ENCODE assay signal across 1 cellular context in the genomic region with DNA sequence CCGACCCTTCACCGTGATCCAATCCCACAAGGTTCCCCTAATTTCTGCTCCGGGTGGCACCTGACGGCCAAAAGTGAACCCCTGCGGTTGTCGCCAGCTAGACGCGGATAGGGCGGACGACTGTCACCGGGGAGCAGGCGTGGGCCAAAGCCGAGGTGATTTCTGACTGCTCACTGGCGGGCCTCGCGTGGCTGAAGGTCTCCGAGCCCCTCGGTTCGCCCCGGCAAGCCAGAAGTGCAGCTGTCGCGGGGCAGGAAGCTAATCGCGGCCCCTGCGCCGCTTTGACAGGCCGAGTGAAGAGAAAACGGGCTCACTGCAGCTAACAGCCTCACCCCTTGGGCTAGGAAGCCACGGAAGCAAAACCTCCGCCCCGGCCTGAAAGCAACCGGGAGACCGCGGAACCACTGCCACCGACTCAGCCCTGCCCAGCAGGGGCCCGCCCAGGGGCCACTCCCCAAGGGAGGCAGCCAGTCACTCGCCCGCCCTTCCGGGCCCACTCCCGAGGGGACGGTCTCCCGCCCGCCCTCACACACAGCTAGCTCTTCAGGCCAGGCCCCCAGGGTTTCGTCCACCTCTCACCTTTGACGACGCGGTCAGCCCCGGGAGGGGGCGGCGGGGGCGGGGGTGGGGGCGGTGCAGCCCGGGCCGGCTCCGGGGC.
TF ChIP-seq lines count a peak whose summit lies in the region.

No MANE protein-coding gene starts in this region.

TF ChIP-seq in HepG2, 621 proteins besides CTCF, POLR2A, EP300 and RAD21 (continued from another document and continues in another):
- TF ChIP-seq, protein P1, sequence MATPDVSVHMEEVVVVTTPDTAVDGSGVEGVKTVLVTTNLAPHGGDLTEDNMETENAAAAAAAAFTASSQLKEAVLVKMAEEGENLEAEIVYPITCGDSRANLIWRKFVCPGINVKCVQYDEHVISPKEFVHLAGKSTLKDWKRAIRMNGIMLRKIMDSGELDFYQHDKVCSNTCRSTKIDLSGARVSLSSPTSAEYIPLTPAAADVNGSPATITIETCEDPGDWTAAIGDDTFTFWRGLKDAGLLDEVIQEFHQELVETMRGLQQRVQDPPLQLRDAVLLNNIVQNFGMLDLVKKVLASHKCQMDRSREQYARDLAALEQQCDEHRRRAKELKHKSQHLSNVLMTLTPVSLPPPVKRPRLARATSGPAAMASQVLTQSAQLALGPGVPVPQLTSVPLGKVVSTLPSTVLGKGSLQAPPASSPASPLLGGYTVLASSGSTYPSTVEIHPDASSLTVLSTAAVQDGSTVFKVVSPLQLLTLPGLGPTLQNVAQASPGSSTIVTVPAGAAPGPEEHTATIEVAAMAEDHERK (CRISPR knock-in tag; IDR thresholded peaks at IDR 0.05; ENCODE audit: low read depth), result no peak
- TF ChIP-seq ZNF674 (CRISPR knock-in tag; IDR thresholded peaks at IDR 0.05; ENCODE audit: low read depth) (peak; percentile 66; the same call in 1 of the 2 replicates), ZNF180 (CRISPR knock-in tag; IDR thresholded peaks at IDR 0.05; ENCODE audit: borderline replicate concordance, low read depth) (no peak), ZNF530 (CRISPR knock-in tag; IDR thresholded peaks at IDR 0.05; ENCODE audit: low read depth) (no peak), NFIC (IDR thresholded peaks at IDR 0.05; ENCODE audit: low read length) (no peak), ZSCAN31 (CRISPR knock-in tag; IDR thresholded peaks at IDR 0.05; ENCODE audit: low read depth) (peak; percentile 88; the same call in 1 of the 2 replicates), ZNF260 (CRISPR knock-in tag; IDR thresholded peaks at IDR 0.05; ENCODE audit: borderline replicate concordance, low read depth) (no peak), IRF2 (CRISPR knock-in tag; IDR thresholded peaks at IDR 0.05) (0 out of 2 replicates have a peak, but pooled peaks have one; percentile 52), PAF1 (CRISPR knock-in tag; IDR thresholded peaks at IDR 0.05) (no peak), MED13 (CRISPR knock-in tag; IDR thresholded peaks at IDR 0.05) (peak; percentile 46; the same call in 1 of the 2 replicates), JUND (CRISPR knock-in tag; IDR thresholded peaks at IDR 0.05) (no peak), SOX5 (CRISPR knock-in tag; IDR thresholded peaks at IDR 0.05; ENCODE audit: borderline replicate concordance) (no peak), REXO4 (CRISPR knock-in tag; IDR thresholded peaks at IDR 0.05; ENCODE audit: borderline replicate concordance) (no peak), ZNF256 (CRISPR knock-in tag; conservative IDR thresholded peaks at IDR 0.05) (0 out of 2 replicates have a peak, but pooled peaks have one; percentile 34), ZIK1 (CRISPR knock-in tag; IDR thresholded peaks at IDR 0.05; ENCODE audit: borderline replicate concordance, low read depth) (no peak), PHF20 (CRISPR knock-in tag; IDR thresholded peaks at IDR 0.05) (peak; percentile 12; the same call in 1 of the 2 replicates), ZNF619 (CRISPR knock-in tag; IDR thresholded peaks at IDR 0.05) (peak; percentile 82; the same call in 1 of the 2 replicates), MIXL1 (CRISPR knock-in tag; IDR thresholded peaks at IDR 0.05) (no peak), ZNF3 (CRISPR knock-in tag; IDR thresholded peaks at IDR 0.05) (no peak), NONO (IDR thresholded peaks at IDR 0.05) (no peak), NONO (CRISPR knock-in tag; conservative IDR thresholded peaks at IDR 0.05) (no peak), ZMYM4 (CRISPR knock-in tag; IDR thresholded peaks at IDR 0.05) (peak; percentile 20; the same call in 1 of the 2 replicates), ZNF24 (IDR thresholded peaks at IDR 0.05) (no peak), HNRNPH1 (optimal IDR thresholded peaks at IDR 0.05; ENCODE audit: low read depth, low read length) (no peak), ZNF446 (CRISPR knock-in tag; IDR thresholded peaks at IDR 0.05) (no peak)
- TF ChIP-seq, protein P2, sequence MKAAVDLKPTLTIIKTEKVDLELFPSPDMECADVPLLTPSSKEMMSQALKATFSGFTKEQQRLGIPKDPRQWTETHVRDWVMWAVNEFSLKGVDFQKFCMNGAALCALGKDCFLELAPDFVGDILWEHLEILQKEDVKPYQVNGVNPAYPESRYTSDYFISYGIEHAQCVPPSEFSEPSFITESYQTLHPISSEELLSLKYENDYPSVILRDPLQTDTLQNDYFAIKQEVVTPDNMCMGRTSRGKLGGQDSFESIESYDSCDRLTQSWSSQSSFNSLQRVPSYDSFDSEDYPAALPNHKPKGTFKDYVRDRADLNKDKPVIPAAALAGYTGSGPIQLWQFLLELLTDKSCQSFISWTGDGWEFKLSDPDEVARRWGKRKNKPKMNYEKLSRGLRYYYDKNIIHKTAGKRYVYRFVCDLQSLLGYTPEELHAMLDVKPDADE (CRISPR knock-in tag; IDR thresholded peaks at IDR 0.05), result no peak
- TF ChIP-seq, protein P3, sequence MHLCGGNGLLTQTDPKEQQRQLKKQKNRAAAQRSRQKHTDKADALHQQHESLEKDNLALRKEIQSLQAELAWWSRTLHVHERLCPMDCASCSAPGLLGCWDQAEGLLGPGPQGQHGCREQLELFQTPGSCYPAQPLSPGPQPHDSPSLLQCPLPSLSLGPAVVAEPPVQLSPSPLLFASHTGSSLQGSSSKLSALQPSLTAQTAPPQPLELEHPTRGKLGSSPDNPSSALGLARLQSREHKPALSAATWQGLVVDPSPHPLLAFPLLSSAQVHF (CRISPR knock-in tag; IDR thresholded peaks at IDR 0.05), result no peak
- TF ChIP-seq, protein P4, sequence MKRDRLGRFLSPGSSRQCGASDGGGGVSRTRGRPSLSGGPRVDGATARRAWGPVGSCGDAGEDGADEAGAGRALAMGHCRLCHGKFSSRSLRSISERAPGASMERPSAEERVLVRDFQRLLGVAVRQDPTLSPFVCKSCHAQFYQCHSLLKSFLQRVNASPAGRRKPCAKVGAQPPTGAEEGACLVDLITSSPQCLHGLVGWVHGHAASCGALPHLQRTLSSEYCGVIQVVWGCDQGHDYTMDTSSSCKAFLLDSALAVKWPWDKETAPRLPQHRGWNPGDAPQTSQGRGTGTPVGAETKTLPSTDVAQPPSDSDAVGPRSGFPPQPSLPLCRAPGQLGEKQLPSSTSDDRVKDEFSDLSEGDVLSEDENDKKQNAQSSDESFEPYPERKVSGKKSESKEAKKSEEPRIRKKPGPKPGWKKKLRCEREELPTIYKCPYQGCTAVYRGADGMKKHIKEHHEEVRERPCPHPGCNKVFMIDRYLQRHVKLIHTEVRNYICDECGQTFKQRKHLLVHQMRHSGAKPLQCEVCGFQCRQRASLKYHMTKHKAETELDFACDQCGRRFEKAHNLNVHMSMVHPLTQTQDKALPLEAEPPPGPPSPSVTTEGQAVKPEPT (CRISPR knock-in tag; IDR thresholded peaks at IDR 0.05; ENCODE audit: low read depth), result no peak
- TF ChIP-seq, protein P5, sequence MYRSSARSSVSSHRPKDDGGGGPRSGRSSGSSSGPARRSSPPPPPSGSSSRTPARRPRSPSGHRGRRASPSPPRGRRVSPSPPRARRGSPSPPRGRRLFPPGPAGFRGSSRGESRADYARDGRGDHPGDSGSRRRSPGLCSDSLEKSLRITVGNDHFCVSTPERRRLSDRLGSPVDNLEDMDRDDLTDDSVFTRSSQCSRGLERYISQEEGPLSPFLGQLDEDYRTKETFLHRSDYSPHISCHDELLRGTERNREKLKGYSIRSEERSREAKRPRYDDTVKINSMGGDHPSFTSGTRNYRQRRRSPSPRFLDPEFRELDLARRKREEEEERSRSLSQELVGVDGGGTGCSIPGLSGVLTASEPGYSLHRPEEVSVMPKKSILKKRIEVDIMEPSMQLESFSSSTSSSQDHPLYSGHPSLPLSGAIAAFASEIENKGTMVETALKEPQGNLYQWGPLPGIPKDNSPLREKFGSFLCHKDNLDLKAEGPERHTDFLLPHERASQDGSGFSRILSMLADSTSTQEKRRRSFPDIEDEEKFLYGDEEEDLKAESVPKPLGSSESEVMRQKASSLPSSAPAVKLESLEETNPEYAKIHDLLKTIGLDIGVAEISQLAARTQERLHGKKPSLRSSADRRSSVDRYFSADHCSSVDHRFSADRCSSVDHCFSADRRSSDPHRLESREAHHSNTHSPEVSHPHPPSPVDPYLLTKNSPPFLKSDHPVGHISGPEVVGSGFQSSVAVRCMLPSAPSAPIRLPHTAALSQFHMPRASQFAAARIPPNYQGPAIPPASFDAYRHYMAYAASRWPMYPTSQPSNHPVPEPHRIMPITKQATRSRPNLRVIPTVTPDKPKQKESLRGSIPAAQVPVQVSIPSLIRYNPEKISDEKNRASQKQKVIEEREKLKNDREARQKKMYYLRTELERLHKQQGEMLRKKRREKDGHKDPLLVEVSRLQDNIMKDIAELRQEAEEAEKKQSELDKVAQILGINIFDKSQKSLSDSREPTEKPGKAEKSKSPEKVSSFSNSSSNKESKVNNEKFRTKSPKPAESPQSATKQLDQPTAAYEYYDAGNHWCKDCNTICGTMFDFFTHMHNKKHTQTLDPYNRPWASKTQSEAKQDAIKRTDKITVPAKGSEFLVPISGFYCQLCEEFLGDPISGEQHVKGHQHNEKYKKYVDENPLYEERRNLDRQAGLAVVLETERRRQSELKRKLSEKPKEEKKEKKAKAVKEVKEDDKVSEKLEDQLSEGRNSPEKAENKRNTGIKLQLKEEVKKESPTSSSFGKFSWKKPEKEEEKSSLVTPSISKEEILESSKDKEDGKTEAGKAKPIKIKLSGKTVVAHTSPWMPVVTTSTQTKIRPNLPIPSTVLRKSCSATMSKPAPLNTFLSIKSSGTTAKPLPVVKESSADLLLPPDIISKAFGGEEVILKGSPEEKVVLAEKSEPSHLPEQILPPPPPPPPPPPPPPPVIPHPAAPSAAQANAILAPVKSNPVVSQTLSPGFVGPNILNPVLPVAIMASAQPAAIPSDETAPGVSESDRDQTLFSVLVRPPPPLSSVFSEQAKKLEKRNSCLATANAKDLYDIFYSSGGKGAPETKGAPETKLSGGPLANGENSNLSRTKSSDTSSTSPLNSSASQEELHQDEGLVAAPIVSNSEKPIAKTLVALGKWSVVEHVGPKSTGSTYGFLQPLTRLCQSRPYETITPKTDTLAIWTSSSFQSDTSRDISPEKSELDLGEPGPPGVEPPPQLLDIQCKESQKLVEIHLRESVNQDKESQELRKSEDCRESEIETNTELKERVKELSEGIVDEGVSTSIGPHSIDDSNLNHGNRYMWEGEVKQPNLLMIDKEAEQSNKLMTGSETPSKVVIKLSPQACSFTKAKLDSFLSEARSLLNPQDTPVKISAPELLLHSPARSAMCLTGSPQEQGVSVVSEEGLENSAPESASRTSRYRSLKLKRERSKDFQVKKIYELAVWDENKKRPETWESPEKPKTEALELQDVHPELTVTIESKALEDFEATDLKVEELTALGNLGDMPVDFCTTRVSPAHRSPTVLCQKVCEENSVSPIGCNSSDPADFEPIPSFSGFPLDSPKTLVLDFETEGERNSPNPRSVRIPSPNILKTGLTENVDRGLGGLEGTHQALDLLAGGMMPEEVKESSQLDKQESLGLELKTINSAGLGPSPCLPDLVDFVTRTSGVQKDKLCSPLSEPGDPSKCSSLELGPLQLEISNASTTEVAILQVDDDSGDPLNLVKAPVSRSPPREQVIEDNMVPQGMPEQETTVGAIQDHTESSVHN (CRISPR knock-in tag; IDR thresholded peaks at IDR 0.05), result no peak
- TF ChIP-seq, protein P6, sequence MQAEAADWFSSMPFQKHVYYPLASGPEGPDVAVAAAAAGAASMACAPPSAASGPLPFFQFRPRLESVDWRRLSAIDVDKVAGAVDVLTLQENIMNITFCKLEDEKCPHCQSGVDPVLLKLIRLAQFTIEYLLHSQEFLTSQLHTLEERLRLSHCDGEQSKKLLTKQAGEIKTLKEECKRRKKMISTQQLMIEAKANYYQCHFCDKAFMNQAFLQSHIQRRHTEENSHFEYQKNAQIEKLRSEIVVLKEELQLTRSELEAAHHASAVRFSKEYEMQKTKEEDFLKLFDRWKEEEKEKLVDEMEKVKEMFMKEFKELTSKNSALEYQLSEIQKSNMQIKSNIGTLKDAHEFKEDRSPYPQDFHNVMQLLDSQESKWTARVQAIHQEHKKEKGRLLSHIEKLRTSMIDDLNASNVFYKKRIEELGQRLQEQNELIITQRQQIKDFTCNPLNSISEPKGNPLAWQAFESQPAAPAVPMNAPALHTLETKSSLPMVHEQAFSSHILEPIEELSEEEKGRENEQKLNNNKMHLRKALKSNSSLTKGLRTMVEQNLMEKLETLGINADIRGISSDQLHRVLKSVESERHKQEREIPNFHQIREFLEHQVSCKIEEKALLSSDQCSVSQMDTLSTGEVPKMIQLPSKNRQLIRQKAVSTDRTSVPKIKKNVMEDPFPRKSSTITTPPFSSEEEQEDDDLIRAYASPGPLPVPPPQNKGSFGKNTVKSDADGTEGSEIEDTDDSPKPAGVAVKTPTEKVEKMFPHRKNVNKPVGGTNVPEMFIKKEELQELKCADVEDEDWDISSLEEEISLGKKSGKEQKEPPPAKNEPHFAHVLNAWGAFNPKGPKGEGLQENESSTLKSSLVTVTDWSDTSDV (CRISPR knock-in tag; IDR thresholded peaks at IDR 0.05), result no peak
- TF ChIP-seq, protein P7, sequence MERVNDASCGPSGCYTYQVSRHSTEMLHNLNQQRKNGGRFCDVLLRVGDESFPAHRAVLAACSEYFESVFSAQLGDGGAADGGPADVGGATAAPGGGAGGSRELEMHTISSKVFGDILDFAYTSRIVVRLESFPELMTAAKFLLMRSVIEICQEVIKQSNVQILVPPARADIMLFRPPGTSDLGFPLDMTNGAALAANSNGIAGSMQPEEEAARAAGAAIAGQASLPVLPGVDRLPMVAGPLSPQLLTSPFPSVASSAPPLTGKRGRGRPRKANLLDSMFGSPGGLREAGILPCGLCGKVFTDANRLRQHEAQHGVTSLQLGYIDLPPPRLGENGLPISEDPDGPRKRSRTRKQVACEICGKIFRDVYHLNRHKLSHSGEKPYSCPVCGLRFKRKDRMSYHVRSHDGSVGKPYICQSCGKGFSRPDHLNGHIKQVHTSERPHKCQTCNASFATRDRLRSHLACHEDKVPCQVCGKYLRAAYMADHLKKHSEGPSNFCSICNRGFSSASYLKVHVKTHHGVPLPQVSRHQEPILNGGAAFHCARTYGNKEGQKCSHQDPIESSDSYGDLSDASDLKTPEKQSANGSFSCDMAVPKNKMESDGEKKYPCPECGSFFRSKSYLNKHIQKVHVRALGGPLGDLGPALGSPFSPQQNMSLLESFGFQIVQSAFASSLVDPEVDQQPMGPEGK (CRISPR knock-in tag; IDR thresholded peaks at IDR 0.05), result no peak; the same call in 1 of the 2 replicates
- TF ChIP-seq, protein P8, sequence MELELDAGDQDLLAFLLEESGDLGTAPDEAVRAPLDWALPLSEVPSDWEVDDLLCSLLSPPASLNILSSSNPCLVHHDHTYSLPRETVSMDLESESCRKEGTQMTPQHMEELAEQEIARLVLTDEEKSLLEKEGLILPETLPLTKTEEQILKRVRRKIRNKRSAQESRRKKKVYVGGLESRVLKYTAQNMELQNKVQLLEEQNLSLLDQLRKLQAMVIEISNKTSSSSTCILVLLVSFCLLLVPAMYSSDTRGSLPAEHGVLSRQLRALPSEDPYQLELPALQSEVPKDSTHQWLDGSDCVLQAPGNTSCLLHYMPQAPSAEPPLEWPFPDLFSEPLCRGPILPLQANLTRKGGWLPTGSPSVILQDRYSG (CRISPR knock-in tag; IDR thresholded peaks at IDR 0.05), result no peak
- TF ChIP-seq, protein P9, sequence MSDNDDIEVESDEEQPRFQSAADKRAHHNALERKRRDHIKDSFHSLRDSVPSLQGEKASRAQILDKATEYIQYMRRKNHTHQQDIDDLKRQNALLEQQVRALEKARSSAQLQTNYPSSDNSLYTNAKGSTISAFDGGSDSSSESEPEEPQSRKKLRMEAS (IDR thresholded peaks at IDR 0.05), result peak; percentile 33
- TF ChIP-seq, protein P10, sequence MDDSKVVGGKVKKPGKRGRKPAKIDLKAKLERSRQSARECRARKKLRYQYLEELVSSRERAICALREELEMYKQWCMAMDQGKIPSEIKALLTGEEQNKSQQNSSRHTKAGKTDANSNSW (CRISPR knock-in tag; IDR thresholded peaks at IDR 0.05; ENCODE audit: borderline replicate concordance), result no peak
